ENCODE assay signal across 7 cellular contexts in the genomic region with DNA sequence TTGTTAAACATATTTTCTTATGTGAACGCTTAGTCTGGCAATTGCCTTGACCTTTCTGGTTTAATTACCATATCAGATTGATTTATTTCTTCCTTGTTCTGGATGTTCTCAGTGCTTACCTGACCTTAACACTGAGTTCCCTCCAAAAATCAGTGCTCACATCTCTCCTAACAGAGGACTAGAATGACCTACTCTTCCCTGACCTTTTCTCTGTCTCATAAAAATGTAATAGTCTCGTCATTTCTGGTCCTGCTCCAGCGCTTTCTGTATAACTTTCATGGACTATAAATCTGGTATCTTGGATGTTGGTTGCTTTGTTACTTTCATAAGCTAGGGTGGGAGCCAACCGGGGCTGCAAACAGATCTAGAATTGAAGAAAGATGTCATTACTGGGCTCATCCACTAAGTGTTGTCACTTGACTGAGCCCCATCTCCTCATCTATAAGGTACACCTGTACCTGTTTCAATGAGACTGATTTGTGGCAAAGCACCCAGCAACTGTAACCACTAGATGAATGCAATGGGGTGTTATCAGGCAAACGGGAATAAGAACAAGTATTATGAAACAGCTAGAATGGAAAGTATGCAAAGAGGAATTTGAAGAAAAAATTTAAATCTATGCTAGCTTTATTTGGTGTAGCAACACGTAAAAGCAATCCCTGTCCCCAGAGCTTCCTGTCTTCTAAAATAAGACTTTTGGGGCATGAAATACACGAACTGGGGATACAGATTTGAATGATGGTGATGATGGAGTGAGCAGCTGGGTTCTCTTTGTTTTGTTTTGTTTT. TPM values are rescaled to one million over a fixed set of nuclear protein-coding genes. Genes with fewer than 3 reads are reported as not detected.
A peak's percentile ranks its signal among the peaks of the same experiment; 100 is the strongest.
DNase-seq lines count a peak whose midpoint lies in the region; ATAC-seq, FAIRE-seq and TF ChIP-seq lines count a peak whose summit lies in the region.

No MANE protein-coding gene starts in this region.

- no peak for DNase-seq in GM12892 (ENCODE audit: insufficient read length)
- DNase-seq in PC-3: no peak
- peak in 1 of 2 donors; percentile 46 for DNase-seq in fibroblast of lung (ENCODE audit: low read depth in 2 of 2)
- DNase-seq in skeletal muscle cell (ENCODE audit: low read depth): no peak
- DNase-seq in midbrain (lab: John Stamatoyannopoulos, UW): no peak
- no peak for DNase-seq in HuH-7.5 (ENCODE audit: low spot score)

- intact Hi-C loops in PC-3 (cut with micrococcal nuclease): no loop called here

- no peak for TF ChIP-seq CTCF in PC-3 (conservative IDR thresholded peaks at IDR 0.05; ENCODE audit: low read depth, low read length)
- no peak for TF ChIP-seq CTCF in fibroblast of lung (conservative IDR thresholded peaks at IDR 0.05 in 1 of 2, IDR thresholded peaks at IDR 0.05 in 1 of 2; ENCODE audit: low read depth in 1 of 2, low read length in 2 of 2)

- H3K4me2 ChIP-seq in PC-3 (ENCODE audit: low read length): peak overlapping the region; percentile 90
- H3K4me2 ChIP-seq in fibroblast of lung (ENCODE audit: extremely low read depth, insufficient read depth, low read length): peak overlapping the region; percentile 99

- FAIRE-seq in GM12892 (lab: Jason Lieb, UNC): peak; percentile 46

- peaks cover 21% of the 10 kb centered on the region for H3K4me1 ChIP-seq in PC-3 (ENCODE audit: insufficient read depth, low read length)
- H3K4me1 ChIP-seq in fibroblast of lung (ENCODE audit: control insufficient read depth, extremely low read depth, insufficient read depth, low read length): peaks cover 26% of the 10 kb centered on the region

- H4K20me1 ChIP-seq in PC-3 (ENCODE audit: low read length) (peaks cover 39% of the 10 kb centered on the region; the same call in 1 of the 2 replicates), fibroblast of lung (ENCODE audit: control insufficient read depth, extremely low read depth, insufficient read depth, low read length) (peaks cover 2% of the 10 kb centered on the region)

- H3K36me3 ChIP-seq in PC-3 (ENCODE audit: low read depth, low read length) (no peaks in the 10 kb centered on the region), fibroblast of lung (ENCODE audit: control insufficient read depth, insufficient read depth, low read length) (peaks cover 17% of the 10 kb centered on the region)

- no peaks in the 10 kb centered on the region for H3F3A ChIP-seq in PC-3 (ENCODE audit: low read length, unreplicated experiment)

- ATAC-seq in PC-3 (no peak), GM18517 (IDR thresholded peaks at IDR 0.05; ENCODE audit: unreplicated experiment) (no peak)

- TF ChIP-seq POLR2A in GM12892 (IDR thresholded peaks at IDR 0.05; ENCODE audit: low read depth, low read length): no peak

- H3K79me2 ChIP-seq in PC-3 (ENCODE audit: low read length) (peaks cover 80% of the 10 kb centered on the region), fibroblast of lung (ENCODE audit: control insufficient read depth, insufficient read depth, low read length) (peaks cover 64% of the 10 kb centered on the region)

- no peaks in the 10 kb centered on the region for H3K27me3 ChIP-seq in PC-3 (ENCODE audit: low read length)
- H3K27me3 ChIP-seq in fibroblast of lung (ENCODE audit: control insufficient read depth, insufficient read depth, low read length): no peaks in the 10 kb centered on the region

- H3K9me3 ChIP-seq in PC-3 (ENCODE audit: low read length) (no peaks in the 10 kb centered on the region), fibroblast of lung (ENCODE audit: control insufficient read depth, insufficient read depth, low read depth, low read length) (no peaks in the 10 kb centered on the region)

- POLR2A ChIA-PET in PC-3 (lab: Charles Lee; ENCODE audit: unreplicated experiment): no interaction called here

- no peak overlapping the region for H2AFZ ChIP-seq in PC-3 (ENCODE audit: low read length)
- H2AFZ ChIP-seq in fibroblast of lung (ENCODE audit: low read length): no peak overlapping the region

- H3K9ac ChIP-seq in PC-3 (ENCODE audit: low read length) (no peak overlapping the region), fibroblast of lung (ENCODE audit: insufficient read depth, low read length) (no peak overlapping the region)

- H3K4me3 ChIP-seq in PC-3 (ENCODE audit: low read length) (peak overlapping the region; percentile 88), fibroblast of lung (replicated peaks in 1 of 4; ENCODE audit: control extremely low read depth in 1 of 4, insufficient read depth in 1 of 4, low read depth in 3 of 4, low read length in 4 of 4) (peak overlapping the region; percentile 83 to 98 (median 88)), skeletal muscle cell (ENCODE audit: low read depth, low read length) (peak overlapping the region; percentile 94)

- H3K27ac ChIP-seq in PC-3 (ENCODE audit: low read length) (no peak overlapping the region), fibroblast of lung (ENCODE audit: insufficient read depth, low read length) (no peak overlapping the region)

- no TSS peak for BruUV-seq in PC-3 (replicated peaks; lab: Mats Ljungman, UMichigan)

- CTCF ChIA-PET in PC-3 (lab: Charles Lee): no interaction called here

- no peaks in the 10 kb centered on the region for H3K9me2 ChIP-seq in PC-3 (replicated peaks; ENCODE audit: low read length)

RNA-seq across cellular contexts. Expression of gene FADS2, which starts 2.4 kb away (rescaled TPM):
- polyA plus RNA-seq in GM12892 (2012; ENCODE audit: missing spikeins): 82.0 TPM
- total RNA-seq in PC-3 (2014; rRNA removed) (246 and 305 TPM in 2 replicates), fibroblast of lung (266 and 418 TPM in 2 replicates)
- 687 and 932 TPM in 2 replicates for polyA plus RNA-seq in fibroblast of lung
- 483 and 700 TPM in 2 replicates for polyA plus RNA-seq in fibroblast of lung (2012)
- polyA minus RNA-seq in fibroblast of lung (ENCODE audit: low replicate concordance): 1,928 and 3,022 TPM in 2 replicates

RNA-seq across cellular contexts. Expression of gene FADS1, which starts 13.7 kb away (rescaled TPM):
- polyA plus RNA-seq in GM12892 (2012; ENCODE audit: missing spikeins): 17.8 TPM
- 79.4 and 84.4 TPM in 2 replicates for total RNA-seq in PC-3 (2014; rRNA removed)
- 151 and 208 TPM in 2 replicates for total RNA-seq in fibroblast of lung
- polyA plus RNA-seq in fibroblast of lung: 109 and 173 TPM in 2 replicates
- polyA plus RNA-seq in fibroblast of lung (2012): 68.7 and 126 TPM in 2 replicates
- 140 and 162 TPM in 2 replicates for polyA minus RNA-seq in fibroblast of lung (ENCODE audit: low replicate concordance)

RNA-seq across cellular contexts. Expression of gene FEN1, which starts 37.8 kb away (rescaled TPM):
- 76.2 TPM for polyA plus RNA-seq in GM12892 (2012; ENCODE audit: missing spikeins)
- total RNA-seq in PC-3 (2014; rRNA removed) (132 and 137 TPM in 2 replicates), fibroblast of lung (3.6 and 3.8 TPM in 2 replicates)
- polyA plus RNA-seq in fibroblast of lung: 14.0 and 35.1 TPM in 2 replicates
- 20.7 and 47.1 TPM in 2 replicates for polyA plus RNA-seq in fibroblast of lung (2012)
- 33.2 and 49.1 TPM in 2 replicates for polyA minus RNA-seq in fibroblast of lung (ENCODE audit: low replicate concordance)

RNA-seq across cellular contexts. Expression of gene TMEM258, which starts 38.1 kb away (rescaled TPM):
- 285 TPM for polyA plus RNA-seq in GM12892 (2012; ENCODE audit: missing spikeins)
- 79.2 and 110 TPM in 2 replicates for total RNA-seq in PC-3 (2014; rRNA removed)
- total RNA-seq in fibroblast of lung: 118 and 173 TPM in 2 replicates
- polyA plus RNA-seq in fibroblast of lung: 245 and 281 TPM in 2 replicates
- 362 and 389 TPM in 2 replicates for polyA plus RNA-seq in fibroblast of lung (2012)
- 139 and 220 TPM in 2 replicates for polyA minus RNA-seq in fibroblast of lung (ENCODE audit: low replicate concordance)

Comparison
In these comparisons a context has a peak if more than half of its experiments do, and no peak if none do; other contexts are left out.
1. RNA of gene FEN1, which starts 37.8 kb away (total RNA-seq): 132 to 137 TPM in PC-3; 3.6 to 3.8 TPM in fibroblast of lung; every median in the first group is over 10 times any median in the second.
2. Peak in every context shown above with its lines, with median percentiles within 50 percentile points of each other: H3K4me3 ChIP-seq.